14 cellular contexts compared by ENCODE assay signal in the genomic region with DNA sequence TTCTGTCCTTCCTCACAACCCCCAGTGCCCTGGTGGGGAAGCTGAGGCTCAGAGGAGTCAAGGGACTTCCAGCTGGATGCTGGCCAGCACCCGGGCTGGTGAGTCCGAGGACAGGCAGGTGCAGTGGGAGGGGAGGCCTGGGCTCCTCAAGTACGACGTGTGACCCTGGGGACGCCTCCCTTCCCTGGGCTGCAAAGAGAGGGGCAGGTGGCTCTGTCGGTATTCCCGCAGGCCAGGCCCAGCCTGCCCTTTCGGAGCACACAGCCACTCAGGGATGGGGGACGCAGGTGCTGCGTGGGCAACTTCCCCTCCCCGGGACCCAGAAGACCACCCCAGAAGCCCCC. TPM values are rescaled to one million over a fixed set of nuclear protein-coding genes. Genes with fewer than 3 reads are reported as not detected.
"Had no signal": no experiment of that assay in that cellular context is flagged by ENCODE, and none has a peak within 500 bp of the region (broad histone marks: within the 10 kb centered on the region; RNA-seq: fewer than 3 reads in every experiment).

No MANE protein-coding gene starts in this region.

- H3K4me3 ChIP-seq: neural progenitor cell, skin epidermis had no signal

- H3K27me3 ChIP-seq: neural progenitor cell had no signal

- H3K27ac ChIP-seq: neural progenitor cell, skin epidermis had no signal

- H3K36me3 ChIP-seq: neural progenitor cell had no signal

- ATAC-seq: activated T-helper 17 cell treated with anti-CD3 and anti-CD28 coated beads, Interleukin-2, amount 50 U/mL, for 72 hours; SK-N-SH treated with all-trans-retinoic acid at 6 μM for 48 hours; T-helper 17 cell had no signal

- DNase-seq: activated CD4-positive, alpha-beta T cell treated with anti-CD3 and anti-CD28 coated beads, Interleukin-2, amount 10 ng/mL, durations not matched to agents 24 days and 14 days; activated naive CD4-positive, alpha-beta T cell treated with anti-CD3 and anti-CD28 coated beads, Interleukin-2, amount 10 ng/mL, durations not matched to agents 7 days and 5 days; activated T-cell treated with anti-CD3 and anti-CD28 coated beads for 4 hours; central memory CD4-positive, alpha-beta T cell; T-helper 17 cell; trophoblast cell had no signal

RNA-seq across cellular contexts. Expression of a gene that starts 33.1 kb away (rescaled TPM):
- total RNA-seq: activated CD4-positive, alpha-beta T cell treated with anti-CD3 and anti-CD28 coated beads, Interleukin-2, amount 10 ng/mL, durations not matched to agents 24 days and 14 days; activated CD8-positive, alpha-beta memory T cell treated with anti-CD3 and anti-CD28 coated beads for 36 hours; activated T-helper 17 cell treated with anti-CD3 and anti-CD28 coated beads, Interleukin-2, amount 50 U/mL, for 72 hours; epithelial cell of proximal tubule; myocyte; T-helper 17 cell; WTC11 had no signal
